1 cellular context compared by ENCODE assay signal in the genomic region with DNA sequence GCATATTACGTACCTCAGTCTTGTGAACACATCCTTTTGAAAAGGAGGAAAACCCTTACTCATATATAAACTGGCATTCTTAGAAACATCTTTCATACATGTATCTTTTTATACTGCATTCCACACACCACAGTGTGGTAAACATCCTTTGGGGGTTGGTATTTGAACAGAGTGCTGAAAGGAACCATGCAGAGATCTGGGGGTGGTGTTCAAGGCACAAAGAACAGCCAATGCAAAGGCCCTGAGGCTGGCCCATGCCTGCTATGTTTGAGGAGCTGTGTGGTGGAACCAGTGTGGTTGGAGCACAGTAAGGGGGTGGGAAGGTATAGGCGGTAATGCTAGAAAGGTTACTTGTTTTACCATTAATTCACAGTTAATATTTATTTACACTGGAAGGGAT.
TF ChIP-seq lines count a peak whose summit lies in the region.

No MANE protein-coding gene starts in this region.

TF ChIP-seq in A549, 52 proteins besides CTCF, POLR2A, EP300 and RAD21 (continued from another document):
- TF ChIP-seq REST (IDR thresholded peaks at IDR 0.05): no peak
